Comparison of ENCODE assay signal across 6 cellular contexts in genomic region chr20:2807929-2808328, GRCh38. TPM values are rescaled to one million over a fixed set of nuclear protein-coding genes. Genes with fewer than 3 reads are reported as not detected.
"Had no signal": no experiment of that assay in that cellular context is flagged by ENCODE, and none has a peak within 500 bp of the region (broad histone marks: within the 10 kb centered on the region; RNA-seq: fewer than 3 reads in every experiment).

No MANE protein-coding gene starts in this region.

RNA-seq across cellular contexts. Expression of gene C20orf141, which starts 6.9 kb away (rescaled TPM):
- total RNA-seq: GM23338, H1, H9, HT-29, K562 had no signal
- polyA plus RNA-seq: GM23338, H1, K562 had no signal

RNA-seq across cellular contexts. Expression of gene CPXM1, which starts 7.5 kb away (rescaled TPM):
- total RNA-seq: HT-29 had no signal

RNA-seq across cellular contexts. Expression of gene TMEM239, which starts 8.2 kb away (rescaled TPM):
- total RNA-seq: GM23338, H1, H9, HT-29, IMR-90, K562 had no signal
- polyA plus RNA-seq: GM23338, H1, K562 had no signal
